Comparison of ENCODE assay signal across 1 cellular context in the genomic region with DNA sequence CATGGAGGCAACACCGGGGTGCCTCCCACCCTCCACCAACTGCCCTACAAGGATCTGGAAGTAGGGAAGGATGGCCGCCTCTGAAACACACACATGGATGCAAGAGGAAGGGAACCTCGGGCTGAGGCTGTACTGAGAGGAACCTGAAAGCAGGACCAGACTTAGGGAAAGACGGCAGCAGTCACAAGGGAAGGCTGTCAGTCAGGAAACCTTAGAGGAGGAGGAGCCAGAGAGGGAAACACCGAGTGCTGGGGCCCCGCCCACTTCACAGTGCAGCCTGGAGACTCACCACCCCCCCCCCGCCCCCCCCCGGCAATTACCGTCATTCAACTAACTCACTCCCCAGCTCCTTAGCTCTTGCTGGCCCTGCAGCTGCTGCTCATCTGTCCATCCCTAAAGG.
A peak's percentile ranks its signal among the peaks of the same experiment; 100 is the strongest.
TF ChIP-seq lines count a peak whose summit lies in the region.

No MANE protein-coding gene starts in this region.

TF ChIP-seq in HepG2, 621 proteins besides CTCF, POLR2A, EP300 and RAD21:
- TF ChIP-seq POLR2G (IDR thresholded peaks at IDR 0.05; ENCODE audit: low read depth, low read length) (0 out of 2 replicates have a peak, but pooled peaks have one; percentile 37), PAF1 (CRISPR knock-in tag; IDR thresholded peaks at IDR 0.05) (0 out of 2 replicates have a peak, but pooled peaks have one; percentile 62), GZF1 (CRISPR knock-in tag; IDR thresholded peaks at IDR 0.05) (no peak), ZBTB7A (CRISPR knock-in tag; IDR thresholded peaks at IDR 0.05) (0 out of 2 replicates have a peak, but pooled peaks have one; percentile 25), SSRP1 (CRISPR knock-in tag; IDR thresholded peaks at IDR 0.05) (peak; percentile 67; the same call in 1 of the 2 replicates), NR2C2 (CRISPR knock-in tag; IDR thresholded peaks at IDR 0.05; ENCODE audit: borderline replicate concordance) (no peak), FLYWCH1 (CRISPR knock-in tag; IDR thresholded peaks at IDR 0.05) (no peak), POLR2AphosphoS2 (IDR thresholded peaks at IDR 0.05; ENCODE audit: low read depth, low read length) (peak; percentile 17; the same call in 1 of the 2 replicates)
- TF ChIP-seq, protein P1, sequence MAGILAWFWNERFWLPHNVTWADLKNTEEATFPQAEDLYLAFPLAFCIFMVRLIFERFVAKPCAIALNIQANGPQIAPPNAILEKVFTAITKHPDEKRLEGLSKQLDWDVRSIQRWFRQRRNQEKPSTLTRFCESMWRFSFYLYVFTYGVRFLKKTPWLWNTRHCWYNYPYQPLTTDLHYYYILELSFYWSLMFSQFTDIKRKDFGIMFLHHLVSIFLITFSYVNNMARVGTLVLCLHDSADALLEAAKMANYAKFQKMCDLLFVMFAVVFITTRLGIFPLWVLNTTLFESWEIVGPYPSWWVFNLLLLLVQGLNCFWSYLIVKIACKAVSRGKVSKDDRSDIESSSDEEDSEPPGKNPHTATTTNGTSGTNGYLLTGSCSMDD (CRISPR knock-in tag; IDR thresholded peaks at IDR 0.05), result no peak
